5 cellular contexts compared by ENCODE assay signal in the genomic region with DNA sequence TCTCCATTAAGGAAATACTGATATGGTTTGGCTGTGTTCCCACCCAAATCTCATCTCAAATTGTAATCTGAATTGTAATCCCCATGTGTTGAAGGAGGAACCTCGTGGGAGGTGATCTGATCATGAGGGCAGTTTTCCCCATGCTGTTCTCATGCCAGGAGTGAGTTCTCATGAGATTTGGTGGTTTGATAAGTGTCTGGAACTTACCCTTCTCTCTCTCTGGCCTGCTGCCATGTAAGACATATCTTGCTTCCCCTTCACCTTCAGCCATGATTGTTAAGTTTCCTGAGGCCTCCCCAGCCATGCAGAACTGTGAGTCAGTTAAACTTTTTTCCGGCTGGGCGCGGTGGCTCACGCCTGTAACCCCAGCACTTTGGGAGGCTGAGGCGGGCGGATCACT.
A peak's percentile ranks its signal among the peaks of the same experiment; 100 is the strongest.
DNase-seq lines count a peak whose midpoint lies in the region; FAIRE-seq lines count a peak whose summit lies in the region.
"Not testable (repeated sequence)": the region's sequence is repeated elsewhere in the genome, so short reads cannot be mapped to it uniquely, and the experiment has no call there.

No MANE protein-coding gene starts in this region.

- FAIRE-seq in HTR-8/SVneo (lab: Jason Lieb, UNC): peak; percentile 4

- not testable (repeated sequence) for DNase-seq in HTR-8/SVneo (ENCODE audit: insufficient read length, low spot score)
- peak; percentile 47 for DNase-seq in OCI-M1 (lab: John Stamatoyannopoulos, UW)
- DNase-seq in amniotic epithelial cell (ENCODE audit: low read depth): peak; percentile 14
- peak; percentile 67 for DNase-seq in dermis blood vessel endothelial cell
- DNase-seq in mesenteric fat pad (ENCODE audit: low spot score): peak; percentile 64
